Comparison of ENCODE assay signal across 36 cellular contexts in the genomic region with DNA sequence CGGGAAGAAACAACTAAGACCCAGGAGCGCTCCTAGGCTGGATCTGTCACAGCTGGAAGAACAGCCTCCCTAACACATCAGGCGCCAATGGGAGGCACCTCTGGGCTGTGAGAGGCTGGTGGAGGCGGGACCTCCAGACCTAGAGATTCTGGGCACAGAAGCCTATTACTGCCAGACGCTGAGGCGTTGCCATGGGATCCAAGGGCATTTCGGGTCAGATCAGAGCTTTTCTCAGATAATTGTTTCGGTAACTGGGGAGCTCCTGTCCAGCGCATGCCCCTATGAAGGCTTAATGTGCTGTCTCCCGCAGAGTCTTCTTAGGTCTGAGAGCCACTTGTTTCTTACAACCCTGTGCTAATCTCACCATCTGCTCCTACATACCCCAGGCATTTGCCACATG.
"Had no signal": no experiment of that assay in that cellular context is flagged by ENCODE, and none has a peak within 500 bp of the region (broad histone marks: within the 10 kb centered on the region; RNA-seq: fewer than 3 reads in every experiment).

No MANE protein-coding gene starts in this region.

- DNase-seq: activated CD4-positive, alpha-beta memory T cell treated with anti-CD3 and anti-CD28 coated beads, Interleukin-2, amount 10 ng/mL, durations not matched to agents 7 days and 5 days; activated CD4-positive, alpha-beta T cell treated with anti-CD3 and anti-CD28 coated beads for 1 hour; activated CD4-positive, alpha-beta T cell treated with anti-CD3 and anti-CD28 coated beads for 48 hours; activated CD4-positive, CD25-positive, alpha-beta regulatory T cell; activated CD8-positive, alpha-beta memory T cell treated with anti-CD3 and anti-CD28 coated beads for 24 hours; activated CD8-positive, alpha-beta memory T cell treated with anti-CD3 and anti-CD28 coated beads, Interleukin-2, amount 10 ng/mL, durations not matched to agents 7 days and 5 days; activated CD8-positive, alpha-beta memory T cell treated with anti-CD3 and anti-CD28 coated beads, Interleukin-2, amount 50 U/mL, for 48 hours; activated effector memory CD4-positive, alpha-beta T cell treated with anti-CD3 and anti-CD28 coated beads, Interleukin-2, amount 50 U/mL, for 16 hours; activated naive CD4-positive, alpha-beta T cell; activated naive CD4-positive, alpha-beta T cell treated with anti-CD3 and anti-CD28 coated beads, Interleukin-2, amount 50 U/mL, for 16 hours; activated naive CD8-positive, alpha-beta T cell treated with anti-CD3 and anti-CD28 coated beads for 36 hours; activated T-cell treated with anti-CD3 and anti-CD28 coated beads, Interleukin-2, amount 50 U/mL, for 72 hours; amniotic stem cell; colonic mucosa; IMR-90; NCI-H1092 treated with DMSO at 0.1 percent for 48 hours; NCI-H146; NCI-H187 treated with DMSO at 0.1 percent for 48 hours; NCI-H2081; NCI-H446; NCI-H510A treated with DMSO at 0.1 percent for 48 hours; NCI-H774; PC-3; Peyer's patch; RPMI8226; SHP77 treated with DMSO at 0.1 percent for 48 hours; T-cell; T-helper 17 cell; T-helper 9 cell had no signal

- H3K9me3 ChIP-seq: ascending aorta, colonic mucosa, Peyer's patch, SJSA1 had no signal

- H3K27ac ChIP-seq: ascending aorta, cardiac muscle cell, colonic mucosa, Peyer's patch, SJSA1, VCaP had no signal

- H3K4me3 ChIP-seq: ascending aorta, cardiac muscle cell, colonic mucosa, K562, Peyer's patch, SJSA1 had no signal

- H3K27me3 ChIP-seq: ascending aorta, cardiac muscle cell, colonic mucosa, Peyer's patch, SJSA1 had no signal

- H3K36me3 ChIP-seq: ascending aorta, cardiac muscle cell, colonic mucosa, Peyer's patch, SJSA1 had no signal

- ATAC-seq: activated CD8-positive, alpha-beta memory T cell treated with anti-CD3 and anti-CD28 coated beads, Interleukin-2, amount 10 ng/mL, durations not matched to agents 7 days and 5 days; activated T-cell treated with anti-CD3 and anti-CD28 coated beads, Interleukin-2, amount 50 U/mL, for 72 hours; activated T-helper 17 cell treated with anti-CD3 and anti-CD28 coated beads, Interleukin-2, amount 50 U/mL, for 72 hours; K562; PC-3; SK-N-SH treated with all-trans-retinoic acid at 6 μM for 48 hours; T-cell; T-helper 17 cell had no signal

- H3K4me1 ChIP-seq: ascending aorta, colonic mucosa, Peyer's patch, SJSA1 had no signal
